Comparison of ENCODE assay signal across 7 cellular contexts in genomic region chr1:89633745-89634625, GRCh38. TPM values are rescaled to one million over a fixed set of nuclear protein-coding genes. Genes with fewer than 3 reads are reported as not detected.
DNase-seq lines count a peak whose midpoint lies in the region; ATAC-seq, FAIRE-seq and TF ChIP-seq lines count a peak whose summit lies in the region.

No MANE protein-coding gene starts in this region.

- H3K23ac ChIP-seq in H1 (ENCODE audit: insufficient read length), result no peak overlapping the region

- no peaks in the 10 kb centered on the region for H3K79me1 ChIP-seq in H1 (ENCODE audit: low read depth, low read length)

- H3K9ac ChIP-seq in H1 (replicated peaks in 1 of 4; ENCODE audit: extremely low read depth in 1 of 4, low read depth in 3 of 4, low read length in 3 of 4) (peak overlapping the region in 1 of 4 experiments; percentile 81; a peak in 2 of 7 replicates), mucosa of rectum (ENCODE audit: low read depth in 1 of 2, low read length in 2 of 2) (peak overlapping the region; percentile 71 to 82)

- DNase-seq in GM12865 (ENCODE audit: low read depth), result peak; percentile 39
- DNase-seq in T-helper 17 cell, result no peak
- no peak for DNase-seq in H1 (ENCODE audit: low read depth in 1 of 2, low spot score in 2 of 2)
- DNase-seq in transverse colon, result peak; percentile 10
- DNase-seq in NCI-H226, result no peak

- peak overlapping the region; percentile 96 for H3K4me3 Mint-ChIP-seq in T-helper 17 cell

- ATAC-seq in HG03432 (IDR thresholded peaks at IDR 0.05; ENCODE audit: unreplicated experiment), result peak; percentile 4
- no peak for ATAC-seq in T-helper 17 cell

- H3K27me3 ChIP-seq in H1 (replicated peaks in 1 of 4; ENCODE audit: control insufficient read depth in 3 of 4, extremely low read depth in 1 of 4, insufficient read depth in 3 of 4, low read length in 3 of 4), result peaks cover 0 to 23% (median 18%) of the 10 kb centered on the region in 4 experiments; a peak in 5 of 7 replicates
- H3K27me3 ChIP-seq in mucosa of rectum (ENCODE audit: control insufficient read depth in 2 of 2, insufficient read depth in 2 of 2, low read length in 2 of 2), result no peaks in the 10 kb centered on the region
- H3K27me3 ChIP-seq in transverse colon, result peaks cover 7% of the 10 kb centered on the region

- TF ChIP-seq RAD21 in H1 (IDR thresholded peaks at IDR 0.05 in 1 of 2, conservative IDR thresholded peaks at IDR 0.05 in 1 of 2; ENCODE audit: low read depth in 2 of 2, low read length in 2 of 2), result no peak

- H2AK5ac ChIP-seq in H1 (ENCODE audit: low read depth, low read length), result no peak overlapping the region

- H3K27me3 Mint-ChIP-seq in T-helper 17 cell, result no peaks in the 10 kb centered on the region

- H3K4me1 Mint-ChIP-seq in T-helper 17 cell, result peaks cover 55% of the 10 kb centered on the region

- no peak overlapping the region for H2BK5ac ChIP-seq in H1 (ENCODE audit: low read depth, low read length)

- H4K91ac ChIP-seq in H1 (replicated peaks; ENCODE audit: insufficient read length, low read length), result no peak overlapping the region

- CTCF ChIA-PET in H1 (lab: Charles Lee; ENCODE audit: partially characterized antibody), result interaction anchor here (0.5 to 9.7 kb wide), 4 partner anchors 11 to 330 kb away, joined by 3 to 101 read pairs (median 6); no protein-coding TSS in a partner anchor

- H3K79me2 ChIP-seq in H1 (ENCODE audit: control insufficient read depth in 1 of 2, insufficient read depth in 2 of 2, low read length in 2 of 2), result no peaks in the 10 kb centered on the region

- H2BK12ac ChIP-seq in H1 (ENCODE audit: low read depth, low read length), result no peak overlapping the region

- H3K27ac Mint-ChIP-seq in T-helper 17 cell, result peak overlapping the region; percentile 93

- TF ChIP-seq EP300 in H1 (IDR thresholded peaks at IDR 0.05; ENCODE audit: borderline replicate concordance in 1 of 2, low read depth in 2 of 2, low read length in 2 of 2), result no peak
- no peak for TF ChIP-seq EP300 in transverse colon (IDR thresholded peaks at IDR 0.05; ENCODE audit: low read depth)

- peaks cover 4% of the 10 kb centered on the region for H3K36me3 Mint-ChIP-seq in T-helper 17 cell (ENCODE audit: low read depth)

- POLR2A ChIA-PET in H1 (lab: Charles Lee; ENCODE audit: partially characterized antibody), result no interaction called here

- H3K9me3 ChIP-seq in T-helper 17 cell (ENCODE audit: control insufficient read depth, low read length, poor library complexity, severe bottlenecking) (no peaks in the 10 kb centered on the region), H1 (ENCODE audit: insufficient read depth in 2 of 2, low read depth in 1 of 2, low read length in 1 of 2) (no peaks in the 10 kb centered on the region), mucosa of rectum (ENCODE audit: control insufficient read depth in 2 of 2, low read length in 2 of 2) (no peaks in the 10 kb centered on the region), transverse colon (no peaks in the 10 kb centered on the region)

- peak; percentile 24 for FAIRE-seq in H1 (lab: Jason Lieb, UNC)

- in situ Hi-C loops in transverse colon (cut with MboI; ENCODE audit: low pct_ligation_motif_present in 1 of 4, low pct_unique_long_range_greater_than_20kb in 1 of 4, low sequenced_read_pairs in 3 of 4), result loop anchor here in 3 of 4 donors (10.0 to 25.0 kb wide), 3 partner anchors 121 to 353 kb away; partner anchors contain the start of gene ZNF326 (in 1 of the 3)

- H3K4me2 ChIP-seq in H1 (ENCODE audit: insufficient read depth in 1 of 2, low read depth in 2 of 2, low read length in 2 of 2), result peak overlapping the region; percentile 85 to 88

- H2BK20ac ChIP-seq in H1 (ENCODE audit: low read length), result no peak overlapping the region

- peak overlapping the region; percentile 59; the same call in 1 of the 2 replicates for H2AFZ ChIP-seq in H1 (ENCODE audit: low read length)

- no peak overlapping the region for H3K4ac ChIP-seq in H1 (replicated peaks; ENCODE audit: insufficient read length, low read depth, low read length)

- H2BK15ac ChIP-seq in H1 (ENCODE audit: low read length), result no peak overlapping the region

- TF ChIP-seq CTCF in GM12865 (IDR thresholded peaks at IDR 0.05; ENCODE audit: insufficient read depth, low read depth, low read length, missing control alignments) (no peak), H1 (IDR thresholded peaks at IDR 0.05; ENCODE audit: control extremely low read depth in 1 of 3, insufficient read depth in 1 of 3, low read depth in 1 of 3, low read length in 3 of 3) (no peak), transverse colon (IDR thresholded peaks at IDR 0.05) (no peak)

- H3K4me3 ChIP-seq in GM12865 (ENCODE audit: low read depth, low read length), result peak overlapping the region; percentile 96
- peak overlapping the region; percentile 57 to 74 (median 72) for H3K4me3 ChIP-seq in H1 (ENCODE audit: extremely low read depth in 1 of 4, insufficient read depth in 2 of 4, low read depth in 3 of 4, low read length in 4 of 4)
- peak overlapping the region; percentile 78 for H3K4me3 ChIP-seq in mucosa of rectum (ENCODE audit: low read length in 2 of 2)
- H3K4me3 ChIP-seq in transverse colon, result peak overlapping the region; percentile 60 to 85 (median 82)

- H3K56ac ChIP-seq in H1 (replicated peaks; ENCODE audit: insufficient read length, low read depth, low read length), result no peak overlapping the region

- H4K20me1 ChIP-seq in H1 (replicated peaks in 1 of 2; ENCODE audit: control insufficient read depth in 1 of 2, insufficient read depth in 2 of 2, low read length in 2 of 2), result no peaks in the 10 kb centered on the region

- H3K23me2 ChIP-seq in H1 (ENCODE audit: low read depth, low read length), result peaks cover 18% of the 10 kb centered on the region

- intact Hi-C loops in transverse colon (cut with DNase I; ENCODE audit: low total_unique reads), result loop anchor here (5.0 kb wide), 2 partner anchors 128 to 348 kb away; no protein-coding TSS in a partner anchor

- no peak overlapping the region for H4K8ac ChIP-seq in H1 (ENCODE audit: extremely low read depth, insufficient read depth, low read length)

- H3K4me1 ChIP-seq in H1 (replicated peaks in 1 of 4; ENCODE audit: control insufficient read depth in 3 of 4, insufficient read depth in 4 of 4, low read length in 3 of 4) (peaks cover 0 to 10% (median 7%) of the 10 kb centered on the region in 4 experiments; a peak in 5 of 7 replicates), mucosa of rectum (ENCODE audit: control insufficient read depth in 2 of 2, insufficient read depth in 2 of 2, low read length in 2 of 2) (peaks cover 5 to 11% of the 10 kb centered on the region in 2 donors), transverse colon (peaks cover 0 to 17% (median 14%) of the 10 kb centered on the region in 4 donors)

- 7% methylated on average over 28 of the region's 33 CpGs; no CpG with 5 or more reads in 1 of the 2 experiments for WGBS in H1 (ENCODE audit: extremely low coverage in 1 of 2, insufficient coverage in 1 of 2, insufficient read length in 1 of 2, insufficient replicate concordance in 2 of 2, low coverage in 1 of 2, low lambda C conversion rate in 2 of 2, missing lambda C conversion rate in 1 of 2), 2 experiments
- 16 to 18% methylated on average over 15 to 33 of the region's 33 CpGs for WGBS in transverse colon (ENCODE audit: low coverage in 1 of 2), 2 donors

- TF ChIP-seq POLR2A in H1 (IDR thresholded peaks at IDR 0.05; ENCODE audit: control extremely low read depth in 1 of 2, low read depth in 2 of 2, low read length in 2 of 2) (no peak), transverse colon (IDR thresholded peaks at IDR 0.05) (no peak)

- H2BK120ac ChIP-seq in H1 (replicated peaks; ENCODE audit: low read depth, low read length), result no peak overlapping the region

- H3K27ac ChIP-seq in H1 (ENCODE audit: low read depth, low read length) (no peak overlapping the region), mucosa of rectum (ENCODE audit: low read depth in 2 of 2, low read length in 2 of 2) (peak overlapping the region; percentile 69 to 81), transverse colon (peak overlapping the region; percentile 84 to 87 (median 84))

- peak overlapping the region; percentile 68 for H3K18ac ChIP-seq in H1 (ENCODE audit: extremely low read depth, low read length)

- no peak overlapping the region for H3K14ac ChIP-seq in H1 (ENCODE audit: insufficient read length)

- H3K36me3 ChIP-seq in H1 (ENCODE audit: control insufficient read depth in 2 of 4, insufficient read depth in 4 of 4, low read length in 3 of 4) (no peaks in the 10 kb centered on the region), mucosa of rectum (ENCODE audit: control insufficient read depth in 2 of 2, insufficient read depth in 2 of 2, low read length in 2 of 2) (no peaks in the 10 kb centered on the region), transverse colon (no peaks in the 10 kb centered on the region)

- H4K5ac ChIP-seq in H1 (ENCODE audit: insufficient read length, low read depth, low read length), result no peak overlapping the region

TF ChIP-seq in H1, 55 proteins besides CTCF, POLR2A, EP300 and RAD21 (continues in another document):
- TF ChIP-seq ASH2L (IDR thresholded peaks at IDR 0.05; ENCODE audit: low read length) (no peak), PHF8 (conservative IDR thresholded peaks at IDR 0.05; ENCODE audit: low read depth, low read length) (0 out of 2 replicates have a peak, but pooled peaks have one; percentile 3), TCF12 (IDR thresholded peaks at IDR 0.05; ENCODE audit: low read depth, low read length) (0 out of 2 replicates have a peak, but pooled peaks have one; percentile 8), EZH2 (IDR thresholded peaks at IDR 0.05; ENCODE audit: low read depth, low read length, severe bottlenecking) (peak; percentile 33), NANOG (IDR thresholded peaks at IDR 0.05; ENCODE audit: insufficient read depth, low read depth, low read length, poor library complexity, severe bottlenecking) (no peak)

RNA-seq across cellular contexts. Expression of gene LRRC8C, which starts 1.1 kb away (rescaled TPM):
- total RNA-seq in T-helper 17 cell (10 to 100 TPM; 46.0 to 52.4 TPM), transverse colon (1 to 10 TPM; 2.4 to 4.4 (median 2.7) TPM)
- 2.1 and 2.5 TPM in 2 replicates for total RNA-seq in H1 (2021; fragmentation: NEBNext Ultra II Directional; extraction: Animal tissue kit (Norgen Biotek cat#: 25700))
- 0.93 and 1.1 TPM in 2 replicates for polyA plus RNA-seq in H1 (2011; rRNA removed)
- 1.4 TPM for polyA plus RNA-seq in H1 (2011; cell fraction: cytosol; rRNA removed)
- polyA plus RNA-seq in H1 (2011; cell fraction: nucleus; rRNA removed), result 0.86 TPM
- 0.81 to 1.8 TPM (median 1.1 TPM) in 4 replicates for polyA plus RNA-seq in H1 (2012, experiment 1 of 2)
- 0.16 TPM for polyA plus RNA-seq in H1 (2012, experiment 2 of 2)
- 2.0 TPM for polyA plus RNA-seq in H1 (2013, experiment 1 of 2)
- 2.2 TPM for polyA plus RNA-seq in H1 (2013, experiment 2 of 2)
- polyA minus RNA-seq in H1 (2011; rRNA and poly(A)+ RNA removed), result 2.2 and 2.4 TPM in 2 replicates
- polyA minus RNA-seq in H1 (2011; cell fraction: cytosol; rRNA and poly(A)+ RNA removed), result 1.2 TPM
- 1.8 TPM for polyA minus RNA-seq in H1 (2011; cell fraction: nucleus; rRNA and poly(A)+ RNA removed)

Comparison
In these comparisons a context has a peak if more than half of its experiments do, and no peak if none do; other contexts are left out.
1. DNase-seq: peak in GM12865 (single experiment) and transverse colon (single experiment); none in T-helper 17 cell (0 of 3), H1 (0 of 2) and NCI-H226 (single experiment).
2. RNA of gene LRRC8C, which starts 1.1 kb away (total RNA-seq): 46.0 to 52.4 TPM in T-helper 17 cell; 2.4 to 4.4 TPM in transverse colon and 2.1 to 2.5 TPM in H1; every median in the first group is over 4 times any median in the second.
3. Peak in every context shown above with its lines, with median percentiles within 50 percentile points of each other: H3K4me3 ChIP-seq.